1 cellular context compared by ENCODE assay signal in the genomic region with DNA sequence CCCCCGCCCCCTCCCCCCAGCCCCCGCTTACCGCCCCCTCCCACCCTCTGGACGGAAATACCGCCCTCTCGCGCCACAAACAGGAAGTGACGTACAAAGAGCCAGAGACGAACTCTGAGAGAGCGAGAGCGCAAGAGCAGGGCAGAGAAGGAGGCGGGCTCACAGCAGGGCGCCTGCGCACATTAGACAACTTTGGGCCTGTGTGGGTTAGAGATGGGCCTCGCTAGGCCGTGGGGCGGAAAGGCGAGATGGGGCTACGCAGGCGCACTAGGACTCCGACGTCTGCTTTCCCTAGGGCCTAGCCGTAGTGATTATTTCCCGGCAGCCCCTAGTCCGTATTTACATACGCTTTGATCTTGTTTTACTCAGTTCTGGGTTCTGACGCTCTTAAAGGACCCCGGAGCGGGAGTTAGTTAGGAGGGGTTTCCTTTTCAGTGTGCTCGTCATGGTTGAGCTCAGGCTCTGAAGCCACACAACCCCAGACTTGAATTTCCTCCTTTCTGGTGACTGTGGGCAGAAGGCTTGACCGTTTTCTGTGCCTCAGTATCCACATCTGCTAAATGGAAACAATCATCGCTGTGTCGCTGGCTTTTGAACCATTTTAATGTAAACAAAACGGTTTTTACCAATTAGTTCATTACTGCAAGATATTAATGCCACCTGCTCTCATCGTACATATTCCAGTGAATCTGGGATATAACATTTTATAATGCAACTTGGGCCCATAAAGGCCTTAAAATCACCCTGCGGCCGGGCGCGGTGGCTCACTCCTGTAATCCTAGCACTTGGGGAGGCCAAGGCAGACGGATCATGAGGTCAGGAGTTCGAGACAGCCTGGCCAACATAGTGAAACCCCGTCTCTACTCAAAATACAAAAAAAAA.
TF ChIP-seq lines count a peak whose summit lies in the region.

No MANE protein-coding gene starts in this region.

TF ChIP-seq in K562, 482 proteins besides CTCF, POLR2A, EP300 and RAD21 (continued from another document and continues in another):
- TF ChIP-seq, protein P1, sequence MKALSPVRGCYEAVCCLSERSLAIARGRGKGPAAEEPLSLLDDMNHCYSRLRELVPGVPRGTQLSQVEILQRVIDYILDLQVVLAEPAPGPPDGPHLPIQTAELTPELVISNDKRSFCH (CRISPR knock-in tag; IDR thresholded peaks at IDR 0.05) = no peak
- TF ChIP-seq, protein P1 (tag; IDR thresholded peaks at IDR 0.05) = peak; percentile 77; the same call in 1 of the 2 replicates
- no peak for TF ChIP-seq KLF13 (tag; IDR thresholded peaks at IDR 0.05; ENCODE audit: borderline replicate concordance, low read depth)
- peak; percentile 82 for TF ChIP-seq TCF7L2 (IDR thresholded peaks at IDR 0.05; ENCODE audit: low read depth, low read length)
- TF ChIP-seq, protein P2, sequence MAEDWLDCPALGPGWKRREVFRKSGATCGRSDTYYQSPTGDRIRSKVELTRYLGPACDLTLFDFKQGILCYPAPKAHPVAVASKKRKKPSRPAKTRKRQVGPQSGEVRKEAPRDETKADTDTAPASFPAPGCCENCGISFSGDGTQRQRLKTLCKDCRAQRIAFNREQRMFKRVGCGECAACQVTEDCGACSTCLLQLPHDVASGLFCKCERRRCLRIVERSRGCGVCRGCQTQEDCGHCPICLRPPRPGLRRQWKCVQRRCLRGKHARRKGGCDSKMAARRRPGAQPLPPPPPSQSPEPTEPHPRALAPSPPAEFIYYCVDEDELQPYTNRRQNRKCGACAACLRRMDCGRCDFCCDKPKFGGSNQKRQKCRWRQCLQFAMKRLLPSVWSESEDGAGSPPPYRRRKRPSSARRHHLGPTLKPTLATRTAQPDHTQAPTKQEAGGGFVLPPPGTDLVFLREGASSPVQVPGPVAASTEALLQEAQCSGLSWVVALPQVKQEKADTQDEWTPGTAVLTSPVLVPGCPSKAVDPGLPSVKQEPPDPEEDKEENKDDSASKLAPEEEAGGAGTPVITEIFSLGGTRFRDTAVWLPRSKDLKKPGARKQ (CRISPR knock-in tag; IDR thresholded peaks at IDR 0.05) = peak; percentile 66; the same call in 1 of the 2 replicates
- 0 out of 2 replicates have a peak, but pooled peaks have one; percentile 8 for TF ChIP-seq ZNF436 (CRISPR knock-in tag; IDR thresholded peaks at IDR 0.05)
- no peak for TF ChIP-seq SMAD1 (IDR thresholded peaks at IDR 0.05; ENCODE audit: low read depth, low read length, partially characterized antibody)
- no peak for TF ChIP-seq ETV6 (IDR thresholded peaks at IDR 0.05; ENCODE audit: borderline replicate concordance in 1 of 2, low read depth in 2 of 2, low read length in 1 of 2)
- no peak for TF ChIP-seq ETV6 (CRISPR knock-in tag; IDR thresholded peaks at IDR 0.05; ENCODE audit: borderline replicate concordance)
- no peak for TF ChIP-seq PCBP1 (IDR thresholded peaks at IDR 0.05; ENCODE audit: low read depth, low read length, poor library complexity, severe bottlenecking)
- TF ChIP-seq PML (IDR thresholded peaks at IDR 0.05; ENCODE audit: low read length) = no peak
- TF ChIP-seq, protein P3, sequence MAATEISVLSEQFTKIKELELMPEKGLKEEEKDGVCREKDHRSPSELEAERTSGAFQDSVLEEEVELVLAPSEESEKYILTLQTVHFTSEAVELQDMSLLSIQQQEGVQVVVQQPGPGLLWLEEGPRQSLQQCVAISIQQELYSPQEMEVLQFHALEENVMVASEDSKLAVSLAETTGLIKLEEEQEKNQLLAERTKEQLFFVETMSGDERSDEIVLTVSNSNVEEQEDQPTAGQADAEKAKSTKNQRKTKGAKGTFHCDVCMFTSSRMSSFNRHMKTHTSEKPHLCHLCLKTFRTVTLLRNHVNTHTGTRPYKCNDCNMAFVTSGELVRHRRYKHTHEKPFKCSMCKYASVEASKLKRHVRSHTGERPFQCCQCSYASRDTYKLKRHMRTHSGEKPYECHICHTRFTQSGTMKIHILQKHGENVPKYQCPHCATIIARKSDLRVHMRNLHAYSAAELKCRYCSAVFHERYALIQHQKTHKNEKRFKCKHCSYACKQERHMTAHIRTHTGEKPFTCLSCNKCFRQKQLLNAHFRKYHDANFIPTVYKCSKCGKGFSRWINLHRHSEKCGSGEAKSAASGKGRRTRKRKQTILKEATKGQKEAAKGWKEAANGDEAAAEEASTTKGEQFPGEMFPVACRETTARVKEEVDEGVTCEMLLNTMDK (IDR thresholded peaks at IDR 0.05; ENCODE audit: borderline replicate concordance, insufficient read depth, low read depth, low read length, poor library complexity, severe bottlenecking) = no peak
- no peak for TF ChIP-seq HIVEP1 (CRISPR knock-in tag; IDR thresholded peaks at IDR 0.05)
- TF ChIP-seq, protein P4, sequence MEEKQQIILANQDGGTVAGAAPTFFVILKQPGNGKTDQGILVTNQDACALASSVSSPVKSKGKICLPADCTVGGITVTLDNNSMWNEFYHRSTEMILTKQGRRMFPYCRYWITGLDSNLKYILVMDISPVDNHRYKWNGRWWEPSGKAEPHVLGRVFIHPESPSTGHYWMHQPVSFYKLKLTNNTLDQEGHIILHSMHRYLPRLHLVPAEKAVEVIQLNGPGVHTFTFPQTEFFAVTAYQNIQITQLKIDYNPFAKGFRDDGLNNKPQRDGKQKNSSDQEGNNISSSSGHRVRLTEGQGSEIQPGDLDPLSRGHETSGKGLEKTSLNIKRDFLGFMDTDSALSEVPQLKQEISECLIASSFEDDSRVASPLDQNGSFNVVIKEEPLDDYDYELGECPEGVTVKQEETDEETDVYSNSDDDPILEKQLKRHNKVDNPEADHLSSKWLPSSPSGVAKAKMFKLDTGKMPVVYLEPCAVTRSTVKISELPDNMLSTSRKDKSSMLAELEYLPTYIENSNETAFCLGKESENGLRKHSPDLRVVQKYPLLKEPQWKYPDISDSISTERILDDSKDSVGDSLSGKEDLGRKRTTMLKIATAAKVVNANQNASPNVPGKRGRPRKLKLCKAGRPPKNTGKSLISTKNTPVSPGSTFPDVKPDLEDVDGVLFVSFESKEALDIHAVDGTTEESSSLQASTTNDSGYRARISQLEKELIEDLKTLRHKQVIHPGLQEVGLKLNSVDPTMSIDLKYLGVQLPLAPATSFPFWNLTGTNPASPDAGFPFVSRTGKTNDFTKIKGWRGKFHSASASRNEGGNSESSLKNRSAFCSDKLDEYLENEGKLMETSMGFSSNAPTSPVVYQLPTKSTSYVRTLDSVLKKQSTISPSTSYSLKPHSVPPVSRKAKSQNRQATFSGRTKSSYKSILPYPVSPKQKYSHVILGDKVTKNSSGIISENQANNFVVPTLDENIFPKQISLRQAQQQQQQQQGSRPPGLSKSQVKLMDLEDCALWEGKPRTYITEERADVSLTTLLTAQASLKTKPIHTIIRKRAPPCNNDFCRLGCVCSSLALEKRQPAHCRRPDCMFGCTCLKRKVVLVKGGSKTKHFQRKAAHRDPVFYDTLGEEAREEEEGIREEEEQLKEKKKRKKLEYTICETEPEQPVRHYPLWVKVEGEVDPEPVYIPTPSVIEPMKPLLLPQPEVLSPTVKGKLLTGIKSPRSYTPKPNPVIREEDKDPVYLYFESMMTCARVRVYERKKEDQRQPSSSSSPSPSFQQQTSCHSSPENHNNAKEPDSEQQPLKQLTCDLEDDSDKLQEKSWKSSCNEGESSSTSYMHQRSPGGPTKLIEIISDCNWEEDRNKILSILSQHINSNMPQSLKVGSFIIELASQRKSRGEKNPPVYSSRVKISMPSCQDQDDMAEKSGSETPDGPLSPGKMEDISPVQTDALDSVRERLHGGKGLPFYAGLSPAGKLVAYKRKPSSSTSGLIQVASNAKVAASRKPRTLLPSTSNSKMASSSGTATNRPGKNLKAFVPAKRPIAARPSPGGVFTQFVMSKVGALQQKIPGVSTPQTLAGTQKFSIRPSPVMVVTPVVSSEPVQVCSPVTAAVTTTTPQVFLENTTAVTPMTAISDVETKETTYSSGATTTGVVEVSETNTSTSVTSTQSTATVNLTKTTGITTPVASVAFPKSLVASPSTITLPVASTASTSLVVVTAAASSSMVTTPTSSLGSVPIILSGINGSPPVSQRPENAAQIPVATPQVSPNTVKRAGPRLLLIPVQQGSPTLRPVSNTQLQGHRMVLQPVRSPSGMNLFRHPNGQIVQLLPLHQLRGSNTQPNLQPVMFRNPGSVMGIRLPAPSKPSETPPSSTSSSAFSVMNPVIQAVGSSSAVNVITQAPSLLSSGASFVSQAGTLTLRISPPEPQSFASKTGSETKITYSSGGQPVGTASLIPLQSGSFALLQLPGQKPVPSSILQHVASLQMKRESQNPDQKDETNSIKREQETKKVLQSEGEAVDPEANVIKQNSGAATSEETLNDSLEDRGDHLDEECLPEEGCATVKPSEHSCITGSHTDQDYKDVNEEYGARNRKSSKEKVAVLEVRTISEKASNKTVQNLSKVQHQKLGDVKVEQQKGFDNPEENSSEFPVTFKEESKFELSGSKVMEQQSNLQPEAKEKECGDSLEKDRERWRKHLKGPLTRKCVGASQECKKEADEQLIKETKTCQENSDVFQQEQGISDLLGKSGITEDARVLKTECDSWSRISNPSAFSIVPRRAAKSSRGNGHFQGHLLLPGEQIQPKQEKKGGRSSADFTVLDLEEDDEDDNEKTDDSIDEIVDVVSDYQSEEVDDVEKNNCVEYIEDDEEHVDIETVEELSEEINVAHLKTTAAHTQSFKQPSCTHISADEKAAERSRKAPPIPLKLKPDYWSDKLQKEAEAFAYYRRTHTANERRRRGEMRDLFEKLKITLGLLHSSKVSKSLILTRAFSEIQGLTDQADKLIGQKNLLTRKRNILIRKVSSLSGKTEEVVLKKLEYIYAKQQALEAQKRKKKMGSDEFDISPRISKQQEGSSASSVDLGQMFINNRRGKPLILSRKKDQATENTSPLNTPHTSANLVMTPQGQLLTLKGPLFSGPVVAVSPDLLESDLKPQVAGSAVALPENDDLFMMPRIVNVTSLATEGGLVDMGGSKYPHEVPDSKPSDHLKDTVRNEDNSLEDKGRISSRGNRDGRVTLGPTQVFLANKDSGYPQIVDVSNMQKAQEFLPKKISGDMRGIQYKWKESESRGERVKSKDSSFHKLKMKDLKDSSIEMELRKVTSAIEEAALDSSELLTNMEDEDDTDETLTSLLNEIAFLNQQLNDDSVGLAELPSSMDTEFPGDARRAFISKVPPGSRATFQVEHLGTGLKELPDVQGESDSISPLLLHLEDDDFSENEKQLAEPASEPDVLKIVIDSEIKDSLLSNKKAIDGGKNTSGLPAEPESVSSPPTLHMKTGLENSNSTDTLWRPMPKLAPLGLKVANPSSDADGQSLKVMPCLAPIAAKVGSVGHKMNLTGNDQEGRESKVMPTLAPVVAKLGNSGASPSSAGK (IDR thresholded peaks at IDR 0.05) = no peak
- no peak for TF ChIP-seq KHSRP (IDR thresholded peaks at IDR 0.05)
- peak; percentile 70 for TF ChIP-seq POLR2H (tag; IDR thresholded peaks at IDR 0.05; ENCODE audit: low read depth)
- TF ChIP-seq NONO (IDR thresholded peaks at IDR 0.05; ENCODE audit: low read depth in 2 of 2, low read length in 1 of 2) = no peak
- TF ChIP-seq ZNF282 (CRISPR knock-in tag; IDR thresholded peaks at IDR 0.05) = no peak
- no peak for TF ChIP-seq SNIP1 (IDR thresholded peaks at IDR 0.05; ENCODE audit: low read depth)
- TF ChIP-seq ZNF561 (CRISPR knock-in tag; conservative IDR thresholded peaks at IDR 0.05) = no peak
- TF ChIP-seq DDX20 (tag; IDR thresholded peaks at IDR 0.05; ENCODE audit: low read depth) = no peak
- TF ChIP-seq GATA2 (CRISPR knock-in tag; IDR thresholded peaks at IDR 0.05) = no peak
- TF ChIP-seq TBL1XR1 (IDR thresholded peaks at IDR 0.05; ENCODE audit: low read length in 2 of 2) = peak in 1 of 2 experiments; percentile 50; a peak in 1 of 4 replicates
- TF ChIP-seq NFE2 (IDR thresholded peaks at IDR 0.05; ENCODE audit: low read depth) = no peak
- TF ChIP-seq, protein P5, sequence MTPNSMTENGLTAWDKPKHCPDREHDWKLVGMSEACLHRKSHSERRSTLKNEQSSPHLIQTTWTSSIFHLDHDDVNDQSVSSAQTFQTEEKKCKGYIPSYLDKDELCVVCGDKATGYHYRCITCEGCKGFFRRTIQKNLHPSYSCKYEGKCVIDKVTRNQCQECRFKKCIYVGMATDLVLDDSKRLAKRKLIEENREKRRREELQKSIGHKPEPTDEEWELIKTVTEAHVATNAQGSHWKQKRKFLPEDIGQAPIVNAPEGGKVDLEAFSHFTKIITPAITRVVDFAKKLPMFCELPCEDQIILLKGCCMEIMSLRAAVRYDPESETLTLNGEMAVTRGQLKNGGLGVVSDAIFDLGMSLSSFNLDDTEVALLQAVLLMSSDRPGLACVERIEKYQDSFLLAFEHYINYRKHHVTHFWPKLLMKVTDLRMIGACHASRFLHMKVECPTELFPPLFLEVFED (CRISPR knock-in tag; conservative IDR thresholded peaks at IDR 0.05) = no peak
- TF ChIP-seq RBM39 (optimal IDR thresholded peaks at IDR 0.05; ENCODE audit: low read depth, low read length) = no peak
- TF ChIP-seq ARID2 (IDR thresholded peaks at IDR 0.05) = no peak
- TF ChIP-seq, protein P6, sequence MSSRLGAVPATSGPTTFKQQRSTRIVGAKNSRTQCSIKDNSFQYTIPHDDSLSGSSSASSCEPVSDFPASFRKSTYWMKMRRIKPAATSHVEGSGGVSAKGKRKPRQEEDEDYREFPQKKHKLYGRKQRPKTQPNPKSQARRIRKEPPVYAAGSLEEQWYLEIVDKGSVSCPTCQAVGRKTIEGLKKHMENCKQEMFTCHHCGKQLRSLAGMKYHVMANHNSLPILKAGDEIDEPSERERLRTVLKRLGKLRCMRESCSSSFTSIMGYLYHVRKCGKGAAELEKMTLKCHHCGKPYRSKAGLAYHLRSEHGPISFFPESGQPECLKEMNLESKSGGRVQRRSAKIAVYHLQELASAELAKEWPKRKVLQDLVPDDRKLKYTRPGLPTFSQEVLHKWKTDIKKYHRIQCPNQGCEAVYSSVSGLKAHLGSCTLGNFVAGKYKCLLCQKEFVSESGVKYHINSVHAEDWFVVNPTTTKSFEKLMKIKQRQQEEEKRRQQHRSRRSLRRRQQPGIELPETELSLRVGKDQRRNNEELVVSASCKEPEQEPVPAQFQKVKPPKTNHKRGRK (tag; IDR thresholded peaks at IDR 0.05) = no peak
- no peak for TF ChIP-seq E2F3 (CRISPR knock-in tag; IDR thresholded peaks at IDR 0.05)
- peak in 1 of 2 experiments; percentile 18; a peak in 1 of 4 replicates for TF ChIP-seq MAZ (CRISPR knock-in tag; conservative IDR thresholded peaks at IDR 0.05 in 1 of 2, IDR thresholded peaks at IDR 0.05 in 1 of 2)
- TF ChIP-seq POU5F1 (IDR thresholded peaks at IDR 0.05; ENCODE audit: borderline replicate concordance, low read depth, low read length, partially characterized antibody) = no peak
- TF ChIP-seq YY1 (IDR thresholded peaks at IDR 0.05; ENCODE audit: borderline replicate concordance in 1 of 3, control insufficient read depth in 1 of 3, extremely low read depth in 1 of 3, insufficient read depth in 3 of 3, insufficient read length in 1 of 3, insufficient replicate concordance in 2 of 3, low read depth in 1 of 3, low read length in 2 of 3) = no peak
- TF ChIP-seq PHF21A (IDR thresholded peaks at IDR 0.05; ENCODE audit: borderline replicate concordance, low read depth) = no peak
- no peak for TF ChIP-seq STAT5A (IDR thresholded peaks at IDR 0.05; ENCODE audit: borderline replicate concordance, low read length)
- peak; percentile 92 for TF ChIP-seq SMARCA5 (IDR thresholded peaks at IDR 0.05)
- TF ChIP-seq ARID1B (IDR thresholded peaks at IDR 0.05) = no peak
- 0 out of 2 replicates have a peak, but pooled peaks have one; percentile 66 for TF ChIP-seq KAT7 (CRISPR knock-in tag; IDR thresholded peaks at IDR 0.05; ENCODE audit: borderline replicate concordance)
- no peak for TF ChIP-seq SMC3 (conservative IDR thresholded peaks at IDR 0.05; ENCODE audit: insufficient read depth, low read depth, low read length)
- no peak for TF ChIP-seq ASH1L (IDR thresholded peaks at IDR 0.05; ENCODE audit: borderline replicate concordance, low read depth, partially characterized antibody)
